2 cellular contexts compared by ENCODE assay signal in the genomic region with DNA sequence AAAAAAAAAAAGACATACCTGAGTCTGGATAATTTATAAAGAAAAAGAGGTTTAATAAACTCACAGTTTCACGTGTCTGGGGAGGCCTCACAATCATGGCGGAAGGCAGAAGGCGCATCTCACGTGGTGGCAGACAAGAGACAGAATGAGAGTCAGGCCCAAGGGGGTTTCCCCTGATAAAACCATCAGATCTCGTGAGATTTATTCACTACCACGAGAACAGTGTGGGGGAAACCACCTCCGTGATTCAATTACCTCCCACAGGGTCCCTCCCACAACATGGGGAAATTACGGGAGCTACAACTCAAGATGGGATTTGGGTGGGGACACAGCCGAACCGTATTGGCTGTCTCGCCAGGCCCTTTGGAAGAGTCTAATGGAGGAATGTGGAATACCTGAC.
TF ChIP-seq lines count a peak whose summit lies in the region.

No MANE protein-coding gene starts in this region.

TF ChIP-seq in HEK293, 187 proteins besides CTCF, POLR2A, EP300 and RAD21:
- TF ChIP-seq ZFHX2 (tag by site-specific recombination; conservative IDR thresholded peaks at IDR 0.05): peak; percentile 60; the same call in 1 of the 2 replicates
- no peak for TF ChIP-seq ZNF335 (tag by site-specific recombination; conservative IDR thresholded peaks at IDR 0.05)
- no peak for TF ChIP-seq ZSCAN23 (tag by site-specific recombination; IDR thresholded peaks at IDR 0.05)
- TF ChIP-seq, protein P1, sequence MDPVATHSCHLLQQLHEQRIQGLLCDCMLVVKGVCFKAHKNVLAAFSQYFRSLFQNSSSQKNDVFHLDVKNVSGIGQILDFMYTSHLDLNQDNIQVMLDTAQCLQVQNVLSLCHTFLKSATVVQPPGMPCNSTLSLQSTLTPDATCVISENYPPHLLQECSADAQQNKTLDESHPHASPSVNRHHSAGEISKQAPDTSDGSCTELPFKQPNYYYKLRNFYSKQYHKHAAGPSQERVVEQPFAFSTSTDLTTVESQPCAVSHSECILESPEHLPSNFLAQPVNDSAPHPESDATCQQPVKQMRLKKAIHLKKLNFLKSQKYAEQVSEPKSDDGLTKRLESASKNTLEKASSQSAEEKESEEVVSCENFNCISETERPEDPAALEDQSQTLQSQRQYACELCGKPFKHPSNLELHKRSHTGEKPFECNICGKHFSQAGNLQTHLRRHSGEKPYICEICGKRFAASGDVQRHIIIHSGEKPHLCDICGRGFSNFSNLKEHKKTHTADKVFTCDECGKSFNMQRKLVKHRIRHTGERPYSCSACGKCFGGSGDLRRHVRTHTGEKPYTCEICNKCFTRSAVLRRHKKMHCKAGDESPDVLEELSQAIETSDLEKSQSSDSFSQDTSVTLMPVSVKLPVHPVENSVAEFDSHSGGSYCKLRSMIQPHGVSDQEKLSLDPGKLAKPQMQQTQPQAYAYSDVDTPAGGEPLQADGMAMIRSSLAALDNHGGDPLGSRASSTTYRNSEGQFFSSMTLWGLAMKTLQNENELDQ (tag by site-specific recombination; IDR thresholded peaks at IDR 0.05; ENCODE audit: low read depth): no peak
- no peak for TF ChIP-seq ZNF561 (tag by site-specific recombination; IDR thresholded peaks at IDR 0.05; ENCODE audit: borderline replicate concordance)
- TF ChIP-seq ZNF214 (tag by site-specific recombination; IDR thresholded peaks at IDR 0.05; ENCODE audit: borderline replicate concordance): no peak
- TF ChIP-seq GFI1B (tag by site-specific recombination; IDR thresholded peaks at IDR 0.05): no peak
- TF ChIP-seq ZNF571 (tag by site-specific recombination; IDR thresholded peaks at IDR 0.05): no peak
- TF ChIP-seq ZNF221 (tag by site-specific recombination; IDR thresholded peaks at IDR 0.05; ENCODE audit: borderline replicate concordance): no peak
- peak; percentile 30; the same call in 1 of the 2 replicates for TF ChIP-seq EGR2 (tag by site-specific recombination; IDR thresholded peaks at IDR 0.05; ENCODE audit: low read depth)
- TF ChIP-seq ZSCAN30 (tag by site-specific recombination; IDR thresholded peaks at IDR 0.05): no peak
- 0 out of 2 replicates have a peak, but pooled peaks have one; percentile 21 for TF ChIP-seq GLIS1 (tag by site-specific recombination; IDR thresholded peaks at IDR 0.05)
- TF ChIP-seq, protein P2, sequence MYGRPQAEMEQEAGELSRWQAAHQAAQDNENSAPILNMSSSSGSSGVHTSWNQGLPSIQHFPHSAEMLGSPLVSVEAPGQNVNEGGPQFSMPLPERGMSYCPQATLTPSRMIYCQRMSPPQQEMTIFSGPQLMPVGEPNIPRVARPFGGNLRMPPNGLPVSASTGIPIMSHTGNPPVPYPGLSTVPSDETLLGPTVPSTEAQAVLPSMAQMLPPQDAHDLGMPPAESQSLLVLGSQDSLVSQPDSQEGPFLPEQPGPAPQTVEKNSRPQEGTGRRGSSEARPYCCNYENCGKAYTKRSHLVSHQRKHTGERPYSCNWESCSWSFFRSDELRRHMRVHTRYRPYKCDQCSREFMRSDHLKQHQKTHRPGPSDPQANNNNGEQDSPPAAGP (tag by site-specific recombination; IDR thresholded peaks at IDR 0.05): no peak
- TF ChIP-seq KLF1 (tag by site-specific recombination; IDR thresholded peaks at IDR 0.05): no peak
- TF ChIP-seq ZNF266 (tag by site-specific recombination; IDR thresholded peaks at IDR 0.05; ENCODE audit: low read depth): no peak
- TF ChIP-seq WT1 (tag by site-specific recombination; IDR thresholded peaks at IDR 0.05): no peak
- no peak for TF ChIP-seq ZNF48 (tag by site-specific recombination; IDR thresholded peaks at IDR 0.05)
- no peak for TF ChIP-seq ZNF146 (tag by site-specific recombination; IDR thresholded peaks at IDR 0.05)
- no peak for TF ChIP-seq SETDB1 (IDR thresholded peaks at IDR 0.05; ENCODE audit: insufficient read length, low read length)
- TF ChIP-seq ZNF501 (tag by site-specific recombination; IDR thresholded peaks at IDR 0.05): no peak
- TF ChIP-seq, protein P3, sequence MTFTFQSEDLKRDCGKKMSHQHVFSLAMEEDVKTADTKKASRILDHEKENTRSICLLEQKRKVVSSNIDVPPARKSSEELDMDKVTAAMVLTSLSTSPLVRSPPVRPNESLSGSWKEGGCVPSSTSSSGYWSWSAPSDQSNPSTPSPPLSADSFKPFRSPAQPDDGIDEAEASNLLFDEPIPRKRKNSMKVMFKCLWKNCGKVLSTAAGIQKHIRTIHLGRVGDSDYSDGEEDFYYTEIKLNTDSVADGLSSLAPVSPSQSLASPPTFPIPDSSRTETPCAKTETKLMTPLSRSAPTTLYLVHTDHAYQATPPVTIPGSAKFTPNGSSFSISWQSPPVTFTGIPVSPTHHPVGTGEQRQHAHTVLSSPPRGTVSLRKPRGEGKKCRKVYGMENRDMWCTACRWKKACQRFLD (tag by site-specific recombination; IDR thresholded peaks at IDR 0.05): no peak

TF ChIP-seq in K562, 482 proteins besides CTCF, POLR2A, EP300 and RAD21:
- TF ChIP-seq CHD2 (IDR thresholded peaks at IDR 0.05; ENCODE audit: low read depth, low read length) (peak; percentile 70), ZNF217 (CRISPR knock-in tag; IDR thresholded peaks at IDR 0.05) (no peak)
